21 cellular contexts compared by ENCODE assay signal in genomic region chr9:90555351-90556057, GRCh38.
DNase-seq lines count a peak whose midpoint lies in the region; ATAC-seq, FAIRE-seq and TF ChIP-seq lines count a peak whose summit lies in the region.
"Had no signal": no experiment of that assay in that cellular context is flagged by ENCODE, and none has a peak within 500 bp of the region (broad histone marks: within the 10 kb centered on the region; RNA-seq: fewer than 3 reads in every experiment).

No MANE protein-coding gene starts in this region.

- POLR2A ChIA-PET in HepG2 (lab: Yijun Ruan, JAX) = no interaction called here
- POLR2A ChIA-PET in activated CD8-positive, alpha-beta T cell treated with anti-CD3 and anti-CD28 coated beads for 36 hours (lab: Charles Lee) = no interaction called here

- TF ChIP-seq POLR2A in HepG2 (IDR thresholded peaks at IDR 0.05; ENCODE audit: insufficient read depth in 1 of 2, low read depth in 2 of 2, low read length in 2 of 2) = no peak

- H3K27me3 ChIP-seq in endodermal cell (ENCODE audit: control insufficient read depth, insufficient read depth, low read length, poor library complexity, severe bottlenecking) (no peaks in the 10 kb centered on the region), HepG2 (ENCODE audit: control insufficient read depth in 1 of 2, insufficient read depth in 2 of 2, low read length in 2 of 2) (peaks cover 0 to 3% of the 10 kb centered on the region in 2 experiments; a peak in 1 of 5 replicates), pancreas (no peaks in the 10 kb centered on the region)

- no peak overlapping the region for H3K27ac Mint-ChIP-seq in endodermal cell
- H3K27ac Mint-ChIP-seq in activated CD8-positive, alpha-beta T cell treated with anti-CD3 and anti-CD28 coated beads for 36 hours = no peak overlapping the region

- TF ChIP-seq CTCF in endodermal cell (conservative IDR thresholded peaks at IDR 0.05) (no peak), HepG2 (CRISPR knock-in tag; IDR thresholded peaks at IDR 0.05) (no peak), pancreas (IDR thresholded peaks at IDR 0.05) (no peak)
- TF ChIP-seq CTCF in activated CD8-positive, alpha-beta T cell treated with anti-CD3 and anti-CD28 coated beads for 36 hours (IDR thresholded peaks at IDR 0.05) = no peak

- H3K9ac ChIP-seq in endodermal cell (ENCODE audit: extremely low read depth, low read length, poor library complexity, severe bottlenecking) (no peak overlapping the region), HepG2 (ENCODE audit: insufficient read depth, low read depth, low read length) (no peak overlapping the region)

- H3K4me3 Mint-ChIP-seq in endodermal cell = no peak overlapping the region
- H3K4me3 Mint-ChIP-seq in activated CD8-positive, alpha-beta T cell treated with anti-CD3 and anti-CD28 coated beads for 36 hours = no peak overlapping the region

- H3K79me2 ChIP-seq in HepG2 (ENCODE audit: insufficient read depth, low read length) = no peaks in the 10 kb centered on the region

- intact Hi-C loops in HepG2 (cut with micrococcal nuclease; ENCODE audit: unreplicated experiment) = no loop called here
- intact Hi-C loops in pancreas (cut with DNase I) = no loop called here
- intact Hi-C loops in activated CD8-positive, alpha-beta T cell treated with anti-CD3 and anti-CD28 coated beads for 36 hours (cut with micrococcal nuclease) = no loop called here
- intact Hi-C loops in left cardiac atrium (cut with DNase I) = no loop called here

- no peaks in the 10 kb centered on the region for H4K20me1 ChIP-seq in HepG2 (ENCODE audit: insufficient read depth, low read length)

- ATAC-seq in HepG2 (peak; percentile 73), pancreas (peak; percentile 38 to 83 (median 44)), left cardiac atrium (no peak)
- no peak for ATAC-seq in activated CD8-positive, alpha-beta T cell treated with anti-CD3 and anti-CD28 coated beads for 36 hours

- 84 to 96% methylated on average over 4 to 7 of the region's 7 CpGs for WGBS in endodermal cell (ENCODE audit: insufficient coverage in 1 of 2, insufficient read length in 1 of 2), 2 experiments
- 2% methylated on average over 7 of the region's 7 CpGs for WGBS in HepG2 (ENCODE audit: low lambda C conversion rate)
- 18 to 21% methylated on average over 7 of the region's 7 CpGs for WGBS in pancreas, 2 donors

- H3K27ac ChIP-seq in endodermal cell (ENCODE audit: low read depth, low read length) = peak overlapping the region; percentile 74
- no peak overlapping the region for H3K27ac ChIP-seq in HepG2 (ENCODE audit: extremely low read length, insufficient read depth, low read length)
- no peak overlapping the region for H3K27ac ChIP-seq in pancreas
- H3K27ac ChIP-seq: SK-N-MC had no signal

- no TSS peak for BruUV-seq in HepG2 (replicated peaks; lab: Mats Ljungman, UMichigan)

- H3K9me3 Mint-ChIP-seq in endodermal cell = no peaks in the 10 kb centered on the region
- H3K9me3 Mint-ChIP-seq in activated CD8-positive, alpha-beta T cell treated with anti-CD3 and anti-CD28 coated beads for 36 hours = no peaks in the 10 kb centered on the region

- H3K36me3 ChIP-seq in endodermal cell (ENCODE audit: control insufficient read depth, insufficient read depth, low read length) (no peaks in the 10 kb centered on the region), HepG2 (replicated peaks in 1 of 2; ENCODE audit: control insufficient read depth in 1 of 2, insufficient read depth in 2 of 2, low read length in 2 of 2) (no peaks in the 10 kb centered on the region), pancreas (no peaks in the 10 kb centered on the region)
- H3K36me3 ChIP-seq: HAP-1 had no signal

- in situ Hi-C loops in HepG2 (cut with HindIII; ENCODE audit: extremely low pct_ligation_motif_present, low pct_unique_long_range_greater_than_20kb) = no loop called here

- DNase-seq in endodermal cell (no peak), HepG2 (ENCODE audit: low spot score) (peak; percentile 9), pancreas (peak in 1 of 6 donors; percentile 12), left cardiac atrium (no peak), NCI-H345 treated with DMSO at 0.1 percent for 48 hours (lab: John Stamatoyannopoulos, UW; ENCODE audit: unreplicated experiment) (no peak), ecto neural progenitor cell (ENCODE audit: low spot score) (no peak)
- no peak for DNase-seq in activated CD8-positive, alpha-beta T cell treated with anti-CD3 and anti-CD28 coated beads for 36 hours
- DNase-seq: ACHN, C1 segment of cervical spinal cord, DMS 273 treated with DMSO at 0.1 percent for 48 hours, GDM1, NCI-H1105 treated with DMSO at 0.1 percent for 48 hours, NCI-H1694, NCI-H2081 treated with DMSO at 0.1 percent for 48 hours, NCI-H510A treated with DMSO at 0.1 percent for 48 hours, NCI-H82, OCI-M1, SHP77 had no signal

- FAIRE-seq in HepG2 (lab: Jason Lieb, UNC) (no peak), pancreas (lab: Jason Lieb, UNC) (no peak)

- CTCF ChIA-PET in HepG2 (lab: Yijun Ruan, JAX; ENCODE audit: low intra/inter-chr PET ratio, low total read pairs) = no interaction called here
- CTCF ChIA-PET in activated CD8-positive, alpha-beta T cell treated with anti-CD3 and anti-CD28 coated beads for 36 hours (lab: Charles Lee) = no interaction called here

- H3K27me3 Mint-ChIP-seq in endodermal cell (ENCODE audit: insufficient read depth) = no peaks in the 10 kb centered on the region
- H3K27me3 Mint-ChIP-seq in activated CD8-positive, alpha-beta T cell treated with anti-CD3 and anti-CD28 coated beads for 36 hours = peaks cover 4% of the 10 kb centered on the region

- H3K9me3 ChIP-seq in endodermal cell (ENCODE audit: control insufficient read depth, low read length) (peaks cover 9% of the 10 kb centered on the region), HepG2 (ENCODE audit: low read length) (no peaks in the 10 kb centered on the region), pancreas (no peaks in the 10 kb centered on the region)
- H3K9me3 ChIP-seq: HAP-1 had no signal

- H3K4me1 Mint-ChIP-seq in endodermal cell = peaks cover 16% of the 10 kb centered on the region
- H3K4me1 Mint-ChIP-seq in activated CD8-positive, alpha-beta T cell treated with anti-CD3 and anti-CD28 coated beads for 36 hours (ENCODE audit: low read depth) = no peaks in the 10 kb centered on the region

- TF ChIP-seq RAD21 in Ishikawa (IDR thresholded peaks at IDR 0.05; ENCODE audit: low read depth) (no peak; the same call in 1 of the 2 replicates), HepG2 (CRISPR knock-in tag; IDR thresholded peaks at IDR 0.05) (no peak)

- H3K4me1 ChIP-seq in endodermal cell (ENCODE audit: control insufficient read depth, insufficient read depth, low read length) = peaks cover 6% of the 10 kb centered on the region
- H3K4me1 ChIP-seq in HepG2 (ENCODE audit: insufficient read depth, low read length) = peaks cover 12% of the 10 kb centered on the region; the same call in 1 of the 2 replicates
- H3K4me1 ChIP-seq in pancreas = peaks cover 0 to 7% (median 5%) of the 10 kb centered on the region in 3 donors
- H3K4me1 ChIP-seq: HAP-1 had no signal

- no peak overlapping the region for H2AFZ ChIP-seq in HepG2 (ENCODE audit: low read length)

- H3K36me3 Mint-ChIP-seq in endodermal cell (ENCODE audit: low read depth) = no peaks in the 10 kb centered on the region
- no peaks in the 10 kb centered on the region for H3K36me3 Mint-ChIP-seq in activated CD8-positive, alpha-beta T cell treated with anti-CD3 and anti-CD28 coated beads for 36 hours (ENCODE audit: low read depth)

- no peak overlapping the region for H3K4me2 ChIP-seq in HepG2 (ENCODE audit: low read depth, low read length)

- H3K4me3 ChIP-seq in endodermal cell (ENCODE audit: low read length) (no peak overlapping the region), HepG2 (replicated peaks in 1 of 3; ENCODE audit: insufficient read depth in 1 of 3, low read depth in 2 of 3, low read length in 3 of 3) (no peak overlapping the region), pancreas (no peak overlapping the region)
- H3K4me3 ChIP-seq: HAP-1, SK-N-MC had no signal

- TF ChIP-seq EP300 in Ishikawa (IDR thresholded peaks at IDR 0.05; ENCODE audit: borderline replicate concordance) (peak; percentile 95), HepG2 (IDR thresholded peaks at IDR 0.05; ENCODE audit: low read depth in 2 of 2, low read length in 2 of 2) (no peak), HepG2 (CRISPR knock-in tag; IDR thresholded peaks at IDR 0.05; ENCODE audit: borderline replicate concordance) (no peak)

TF ChIP-seq in Ishikawa, 13 proteins besides CTCF, POLR2A, EP300 and RAD21 (continues in another document):
- no peak for TF ChIP-seq EGR1 (IDR thresholded peaks at IDR 0.05)
- TF ChIP-seq TEAD4 (IDR thresholded peaks at IDR 0.05) = peak; percentile 88
- peak; percentile 71 for TF ChIP-seq NFIC (IDR thresholded peaks at IDR 0.05)
- TF ChIP-seq TAF1 (IDR thresholded peaks at IDR 0.05; ENCODE audit: low read depth) = no peak

TF ChIP-seq in HepG2, 621 proteins besides CTCF, POLR2A, EP300 and RAD21 (continues in another document):
- TF ChIP-seq NBN (conservative IDR thresholded peaks at IDR 0.05) (no peak), E2F1 (CRISPR knock-in tag; IDR thresholded peaks at IDR 0.05) (no peak), RARG (CRISPR knock-in tag; IDR thresholded peaks at IDR 0.05; ENCODE audit: low read depth) (no peak), CBX1 (IDR thresholded peaks at IDR 0.05; ENCODE audit: low read depth) (no peak), CENPX (CRISPR knock-in tag; IDR thresholded peaks at IDR 0.05) (no peak), ZNF12 (CRISPR knock-in tag; IDR thresholded peaks at IDR 0.05) (no peak), ZNF746 (CRISPR knock-in tag; IDR thresholded peaks at IDR 0.05) (no peak), ZNF30 (CRISPR knock-in tag; IDR thresholded peaks at IDR 0.05) (no peak), ZNF678 (CRISPR knock-in tag; IDR thresholded peaks at IDR 0.05) (no peak), ZNF260 (CRISPR knock-in tag; IDR thresholded peaks at IDR 0.05; ENCODE audit: borderline replicate concordance, low read depth) (no peak)

Comparison
In these comparisons a context has a peak if more than half of its experiments do, and no peak if none do; other contexts are left out.
1. ATAC-seq: peak in HepG2 (single experiment) and pancreas (4 of 4); none in activated CD8-positive, alpha-beta T cell treated with anti-CD3 and anti-CD28 coated beads for 36 hours (single experiment) and left cardiac atrium (0 of 2).